In genomic region chr19:44809856-44810554, GRCh38 we compare ENCODE assay signal across 15 cellular contexts. TPM values are rescaled to one million over a fixed set of nuclear protein-coding genes. Genes with fewer than 3 reads are reported as not detected.
DNase-seq lines count a peak whose midpoint lies in the region; ATAC-seq and TF ChIP-seq lines count a peak whose summit lies in the region.
"Had no signal": no experiment of that assay in that cellular context is flagged by ENCODE, and none has a peak within 500 bp of the region (broad histone marks: within the 10 kb centered on the region; RNA-seq: fewer than 3 reads in every experiment).

No MANE protein-coding gene starts in this region.

- no peak overlapping the region for H2BK5ac ChIP-seq in trophoblast cell (ENCODE audit: low read depth, low read length, poor library complexity)

- H2AFZ ChIP-seq in GM23338 (no peak overlapping the region), trophoblast cell (ENCODE audit: insufficient read depth, low read length, poor library complexity) (no peak overlapping the region)

- no peak for DNase-seq in GM23338 (ENCODE audit: low spot score)
- DNase-seq in left kidney (ENCODE audit: low read depth, low spot score): peak; percentile 90
- no peak for DNase-seq in suprapubic skin (ENCODE audit: low spot score in 2 of 2)
- no peak for DNase-seq in NOMO-1 treated with dmso at 0.1 percent for 144 hours (lab: John Stamatoyannopoulos, UW; ENCODE audit: unreplicated experiment)
- no peak for DNase-seq in trophoblast cell
- DNase-seq in activated T-cell treated with anti-CD3 and anti-CD28 coated beads for 4 hours: no peak
- DNase-seq in NCI-H2107 treated with DMSO at 0.1 percent for 48 hours (lab: John Stamatoyannopoulos, UW; ENCODE audit: unreplicated experiment): no peak
- DNase-seq: CD4-positive, CD25-positive, alpha-beta regulatory T cell; NCI-H187 treated with DMSO at 0.1 percent for 48 hours; stimulated activated naive CD4-positive, alpha-beta T cell treated with Interleukin-2 at 50 U/mL for 16 hours; WERI-Rb-1 had no signal

- no peak for TF ChIP-seq CTCF in GM23338 (conservative IDR thresholded peaks at IDR 0.05; ENCODE audit: low read depth in 2 of 2)
- TF ChIP-seq CTCF in brain (conservative IDR thresholded peaks at IDR 0.05): no peak
- TF ChIP-seq CTCF in suprapubic skin (IDR thresholded peaks at IDR 0.05): no peak

- H3K23ac ChIP-seq in trophoblast cell (ENCODE audit: low read length): no peak overlapping the region

- H3K4ac ChIP-seq in trophoblast cell (ENCODE audit: low read depth, low read length): no peak overlapping the region

- H3K27ac Mint-ChIP-seq in GM23338 (no peak overlapping the region; the same call in 1 of the 2 replicates), brain (no peak overlapping the region)
- H3K27ac Mint-ChIP-seq: CD4-positive, CD25-positive, alpha-beta regulatory T cell had no signal

- TF ChIP-seq EP300 in suprapubic skin (IDR thresholded peaks at IDR 0.05): no peak

- no peak overlapping the region for H3K14ac ChIP-seq in trophoblast cell (ENCODE audit: low read length)

- H3K79me1 ChIP-seq in trophoblast cell (ENCODE audit: low read length): peaks cover 12% of the 10 kb centered on the region

- H3K27ac ChIP-seq in GM23338 (ENCODE audit: low read depth) (no peak overlapping the region), suprapubic skin (peak overlapping the region; percentile 1), trophoblast cell (ENCODE audit: low read depth, low read length) (no peak overlapping the region)

- H3K27me3 ChIP-seq in GM23338 (ENCODE audit: insufficient read depth): peaks cover 26% of the 10 kb centered on the region
- H3K27me3 ChIP-seq in suprapubic skin: no peaks in the 10 kb centered on the region
- H3K27me3 ChIP-seq in trophoblast cell (ENCODE audit: insufficient read depth, low read length): no peaks in the 10 kb centered on the region

- H3K4me1 Mint-ChIP-seq in GM23338: peaks cover 44% of the 10 kb centered on the region
- peaks cover 40% of the 10 kb centered on the region for H3K4me1 Mint-ChIP-seq in brain

- no peak overlapping the region for H2BK12ac ChIP-seq in trophoblast cell (ENCODE audit: low read length)

- no peak overlapping the region for H2AK5ac ChIP-seq in trophoblast cell (ENCODE audit: low read length)

- H3K4me3 ChIP-seq in GM23338 (peak overlapping the region; percentile 85), suprapubic skin (peak overlapping the region; percentile 55), trophoblast cell (ENCODE audit: low read depth, low read length) (no peak overlapping the region)

- peak overlapping the region; percentile 81 for H3K4me3 Mint-ChIP-seq in GM23338
- H3K4me3 Mint-ChIP-seq in brain: peak overlapping the region in 4 of 5 experiments; percentile 41 to 78 (median 61)
- H3K4me3 Mint-ChIP-seq: CD4-positive, CD25-positive, alpha-beta regulatory T cell had no signal

- no peaks in the 10 kb centered on the region for H3K9me3 ChIP-seq in suprapubic skin
- no peaks in the 10 kb centered on the region for H3K9me3 ChIP-seq in trophoblast cell (ENCODE audit: insufficient read depth, low read depth, low read length)

- peaks cover 9% of the 10 kb centered on the region for H4K20me1 ChIP-seq in GM23338 (replicated peaks; ENCODE audit: insufficient read depth)

- H3K36me3 Mint-ChIP-seq in GM23338 (ENCODE audit: low read depth) (peaks cover 28% of the 10 kb centered on the region), brain (peaks cover 6% of the 10 kb centered on the region)
- H3K36me3 Mint-ChIP-seq: CD4-positive, CD25-positive, alpha-beta regulatory T cell had no signal

- H3K79me2 ChIP-seq in GM23338 (replicated peaks; ENCODE audit: insufficient read depth) (no peaks in the 10 kb centered on the region), trophoblast cell (ENCODE audit: control insufficient read depth, insufficient read depth, low read length, poor library complexity) (peaks cover 3% of the 10 kb centered on the region)

- H4K91ac ChIP-seq in trophoblast cell (ENCODE audit: low read depth, low read length): no peak overlapping the region

- H4K12ac ChIP-seq in trophoblast cell (ENCODE audit: low read depth, low read length): no peak overlapping the region

- H3K4me1 ChIP-seq in GM23338 (ENCODE audit: insufficient read depth) (peaks cover 34% of the 10 kb centered on the region), suprapubic skin (peaks cover 46% of the 10 kb centered on the region), trophoblast cell (ENCODE audit: control insufficient read depth in 1 of 2, insufficient read depth in 2 of 2, low read length in 2 of 2) (peaks cover 12 to 13% of the 10 kb centered on the region in 2 experiments)

- no peak overlapping the region for H4K8ac ChIP-seq in trophoblast cell (ENCODE audit: low read depth, low read length)

- no peak overlapping the region for H2BK120ac ChIP-seq in trophoblast cell (ENCODE audit: insufficient read depth, low read length, poor library complexity)

- H3F3A ChIP-seq in GM23338 (replicated peaks; ENCODE audit: low read depth): 0 out of 2 replicates have a peak, but pooled peaks cover 6% of the 10 kb centered on the region

- H3K4me2 ChIP-seq in GM23338 (peak overlapping the region; percentile 99), trophoblast cell (ENCODE audit: low read length) (no peak overlapping the region)

- no peak for TF ChIP-seq POLR2A in suprapubic skin (IDR thresholded peaks at IDR 0.05)

- H3K9me2 ChIP-seq in GM23338 (ENCODE audit: insufficient read depth): no peaks in the 10 kb centered on the region

- WGBS in suprapubic skin: 42% methylated on average over 11 of the region's 12 CpGs
- WGBS in trophoblast cell (ENCODE audit: extremely low coverage, insufficient coverage, insufficient read length): no CpG with 5 or more reads among the region's 12 CpGs

- no peaks in the 10 kb centered on the region; the same call in 1 of the 3 replicates for H3K9me3 Mint-ChIP-seq in GM23338
- H3K9me3 Mint-ChIP-seq in brain: peaks cover 0 to 6% (median 0%) of the 10 kb centered on the region in 5 experiments

- no peak overlapping the region for H3K9ac ChIP-seq in trophoblast cell (ENCODE audit: low read length)

- H3K36me3 ChIP-seq in GM23338 (ENCODE audit: insufficient read depth) (no peaks in the 10 kb centered on the region), suprapubic skin (peaks cover 20% of the 10 kb centered on the region), trophoblast cell (ENCODE audit: control insufficient read depth in 1 of 2, insufficient read depth in 2 of 2, low read length in 2 of 2) (peaks cover 4 to 5% of the 10 kb centered on the region in 2 experiments)

- no peak overlapping the region for H3K18ac ChIP-seq in trophoblast cell (ENCODE audit: low read length)

- H3K27me3 Mint-ChIP-seq in GM23338 (ENCODE audit: insufficient read depth, low read depth, poor library complexity) (peaks cover 26% of the 10 kb centered on the region), brain (peaks cover 35% of the 10 kb centered on the region)

- no peak for ATAC-seq in GM23338
- ATAC-seq: SK-N-SH treated with all-trans-retinoic acid at 6 μM for 48 hours had no signal

TF ChIP-seq in GM23338, 12 proteins besides CTCF, POLR2A, EP300 and RAD21:
- TF ChIP-seq POLR2AphosphoS5 (IDR thresholded peaks at IDR 0.05; ENCODE audit: low read depth): no peak
- TF ChIP-seq, protein P1, sequence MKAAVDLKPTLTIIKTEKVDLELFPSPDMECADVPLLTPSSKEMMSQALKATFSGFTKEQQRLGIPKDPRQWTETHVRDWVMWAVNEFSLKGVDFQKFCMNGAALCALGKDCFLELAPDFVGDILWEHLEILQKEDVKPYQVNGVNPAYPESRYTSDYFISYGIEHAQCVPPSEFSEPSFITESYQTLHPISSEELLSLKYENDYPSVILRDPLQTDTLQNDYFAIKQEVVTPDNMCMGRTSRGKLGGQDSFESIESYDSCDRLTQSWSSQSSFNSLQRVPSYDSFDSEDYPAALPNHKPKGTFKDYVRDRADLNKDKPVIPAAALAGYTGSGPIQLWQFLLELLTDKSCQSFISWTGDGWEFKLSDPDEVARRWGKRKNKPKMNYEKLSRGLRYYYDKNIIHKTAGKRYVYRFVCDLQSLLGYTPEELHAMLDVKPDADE (IDR thresholded peaks at IDR 0.05): no peak

RNA-seq across cellular contexts. Expression of gene BCAM, which starts 1.1 kb away (rescaled TPM):
- 80.5 and 100 TPM in 2 replicates for total RNA-seq in GM23338 (2014; rRNA removed; shearing (Covaris generic))
- polyA plus RNA-seq in GM23338 (2016; fragmentation: Nextera tagmentation; extraction: Ambion mirVana) (33.3 and 36.9 TPM in 2 replicates), brain (ENCODE audit: insufficient read depth, low read depth, low replicate concordance) (92.8 TPM)
- 10 to 100 TPM; 27.4 to 67.5 (median 50.8) TPM for total RNA-seq in suprapubic skin
- 33.0 and 36.2 TPM in 2 replicates for polyA plus RNA-seq in trophoblast cell (2013)
- total RNA-seq: CD4-positive, CD25-positive, alpha-beta regulatory T cell had no signal
- polyA plus RNA-seq: CD4-positive, CD25-positive, alpha-beta regulatory T cell had no signal

RNA-seq across cellular contexts. Expression of gene CBLC, which starts 32.3 kb away (rescaled TPM):
- total RNA-seq in GM23338 (2014; rRNA removed; shearing (Covaris generic)): 27.1 and 29.3 TPM in 2 replicates
- polyA plus RNA-seq in GM23338 (2016; fragmentation: Nextera tagmentation; extraction: Ambion mirVana) (13.8 and 14.5 TPM in 2 replicates), brain (ENCODE audit: insufficient read depth, low read depth, low replicate concordance) (3.5 TPM)
- total RNA-seq in suprapubic skin: 10 to 100 TPM; 60.4 to 94.4 (median 65.7) TPM
- polyA plus RNA-seq in trophoblast cell (2013): 1.4 and 1.7 TPM in 2 replicates
- total RNA-seq: CD4-positive, CD25-positive, alpha-beta regulatory T cell; glomerular endothelial cell; LHCN-M2 had no signal
- polyA plus RNA-seq: CD4-positive, CD25-positive, alpha-beta regulatory T cell had no signal

RNA-seq across cellular contexts. Expression of gene NECTIN2, which starts 36.1 kb away (rescaled TPM):
- 230 and 235 TPM in 2 replicates for total RNA-seq in GM23338 (2014; rRNA removed; shearing (Covaris generic))
- polyA plus RNA-seq in GM23338 (2016; fragmentation: Nextera tagmentation; extraction: Ambion mirVana): 109 and 113 TPM in 2 replicates
- polyA plus RNA-seq in brain (ENCODE audit: insufficient read depth, low read depth, low replicate concordance): 49.8 TPM
- total RNA-seq in suprapubic skin: 10 to 100 TPM; 56.2 to 78.2 (median 67.5) TPM
- 281 and 282 TPM in 2 replicates for polyA plus RNA-seq in trophoblast cell (2013)
- polyA plus RNA-seq: CD4-positive, CD25-positive, alpha-beta regulatory T cell had no signal
